In genomic region chr10:132249824-132250375, GRCh38 we compare ENCODE assay signal across 32 cellular contexts.
"Had no signal": no experiment of that assay in that cellular context is flagged by ENCODE, and none has a peak within 500 bp of the region (broad histone marks: within the 10 kb centered on the region; RNA-seq: fewer than 3 reads in every experiment).

No MANE protein-coding gene starts in this region.

- DNase-seq: activated CD4-positive, alpha-beta T cell treated with anti-CD3 and anti-CD28 coated beads for 36 hours; activated CD4-positive, alpha-beta T cell treated with anti-CD3 and anti-CD28 coated beads, Interleukin-2, amount 10 ng/mL, durations not matched to agents 7 days and 5 days; activated CD4-positive, alpha-beta T cell treated with anti-CD3 and anti-CD28 coated beads, Interleukin-2, amount 50 U/mL, for 48 hours; activated CD8-positive, alpha-beta T cell treated with anti-CD3 and anti-CD28 coated beads, Interleukin-2, amount 10 ng/mL, durations not matched to agents 7 days and 5 days; activated gamma-delta T cell; activated naive CD4-positive, alpha-beta T cell treated with Interleukin-2 at 50 U/mL for 16 hours; activated naive CD8-positive, alpha-beta T cell treated with anti-CD3 and anti-CD28 coated beads, Interleukin-2, amount 10 ng/mL, durations not matched to agents 7 days and 5 days; activated T-cell treated with anti-CD3 and anti-CD28 coated beads, Interleukin-2, amount 50 U/mL, for 24 hours; amygdala; NCI-H1048; NCI-H1436 treated with DMSO at 0.1 percent for 48 hours; NCI-H1694 treated with DMSO at 0.1 percent for 48 hours; NCI-H2029; NCI-H345; NCI-H526; NCI-H748 treated with DMSO at 0.1 percent for 48 hours; NK-92 treated with Interleukin-12 subunit alpha and Interleukin-12 subunit beta, amount 100 ng/mL, for 24 hours; PC-3; Peyer's patch; RPMI8226; SHP77 treated with DMSO at 0.1 percent for 48 hours; SK-N-SH had no signal

- H3K4me3 Mint-ChIP-seq: activated CD4-positive, alpha-beta T cell treated with anti-CD3 and anti-CD28 coated beads for 36 hours; activated CD4-positive, alpha-beta T cell treated with anti-CD3 and anti-CD28 coated beads, Interleukin-2, amount 10 ng/mL, durations not matched to agents 7 days and 5 days; activated CD8-positive, alpha-beta T cell treated with anti-CD3 and anti-CD28 coated beads, Interleukin-2, amount 10 ng/mL, durations not matched to agents 7 days and 5 days; activated naive CD4-positive, alpha-beta T cell treated with anti-CD3 and anti-CD28 coated beads, Interleukin-2, amount 50 U/mL, for 24 hours; activated naive CD8-positive, alpha-beta T cell treated with anti-CD3 and anti-CD28 coated beads, Interleukin-2, amount 10 ng/mL, durations not matched to agents 7 days and 5 days; activated T-cell treated with anti-CD3 and anti-CD28 coated beads, Interleukin-2, amount 50 U/mL, for 24 hours; central memory CD8-positive, alpha-beta T cell; T-helper 1 cell treated with Interleukin-12 subunit alpha and Interleukin-12 subunit beta and Interleukin-4 antibody, amounts not matched to agents 30 μg/mL and 1 μg/mL, for 36 hours; T-helper 2 cell treated with Interferon-gamma antibody and Interleukin-4, amounts not matched to agents 5 μg/mL and 100 μg/mL, for 36 hours had no signal

- H3K9me3 ChIP-seq: ascending aorta, Peyer's patch, SJSA1, SK-N-SH had no signal

- H3K4me1 ChIP-seq: ascending aorta, Peyer's patch, SJSA1 had no signal

- H3K4me2 ChIP-seq: SK-N-SH had no signal

- H3K4me1 Mint-ChIP-seq: activated naive CD4-positive, alpha-beta T cell treated with anti-CD3 and anti-CD28 coated beads, Interleukin-2, amount 50 U/mL, for 24 hours; activated naive CD8-positive, alpha-beta T cell treated with anti-CD3 and anti-CD28 coated beads, Interleukin-2, amount 10 ng/mL, durations not matched to agents 7 days and 5 days had no signal

- H3K4me3 ChIP-seq: ascending aorta, cardiac muscle cell, Peyer's patch, SJSA1 had no signal

- H3K9me3 Mint-ChIP-seq: activated CD4-positive, alpha-beta T cell treated with anti-CD3 and anti-CD28 coated beads, Interleukin-2, amount 10 ng/mL, durations not matched to agents 7 days and 5 days; activated naive CD4-positive, alpha-beta T cell treated with anti-CD3 and anti-CD28 coated beads, Interleukin-2, amount 50 U/mL, for 24 hours; activated naive CD8-positive, alpha-beta T cell treated with anti-CD3 and anti-CD28 coated beads, Interleukin-2, amount 10 ng/mL, durations not matched to agents 7 days and 5 days; activated T-cell treated with anti-CD3 and anti-CD28 coated beads, Interleukin-2, amount 50 U/mL, for 24 hours; activated T-helper 2 cell treated with anti-CD3 and anti-CD28 coated beads, Interferon-gamma antibody, Interleukin-2, Interleukin-4, amounts not matched to agents 10 μg/mL and 5 μg/mL and 100 μg/mL, durations not matched to agents 14 hours and 24 hours and 36 hours; central memory CD8-positive, alpha-beta T cell; T-helper 1 cell treated with Interleukin-12 subunit alpha and Interleukin-12 subunit beta and Interleukin-4 antibody, amounts not matched to agents 30 μg/mL and 1 μg/mL, for 36 hours; T-helper 2 cell treated with Interferon-gamma antibody and Interleukin-4, amounts not matched to agents 5 μg/mL and 100 μg/mL, for 36 hours; WTC11 had no signal

- H3K36me3 Mint-ChIP-seq: activated naive CD4-positive, alpha-beta T cell treated with anti-CD3 and anti-CD28 coated beads, Interleukin-2, amount 50 U/mL, for 24 hours; activated naive CD8-positive, alpha-beta T cell treated with anti-CD3 and anti-CD28 coated beads, Interleukin-2, amount 10 ng/mL, durations not matched to agents 7 days and 5 days; WTC11 had no signal

- H3K9ac ChIP-seq: SK-N-SH had no signal

- H3K27me3 ChIP-seq: ascending aorta, cardiac muscle cell, Peyer's patch, SJSA1 had no signal

- ATAC-seq: activated CD4-positive, CD25-positive, alpha-beta regulatory T cell treated with anti-CD3 and anti-CD28 coated beads, Interleukin-2, amount 50 U/mL, for 24 hours had no signal

- H3K36me3 ChIP-seq: ascending aorta, cardiac muscle cell, Peyer's patch, SJSA1 had no signal

- H3K27ac Mint-ChIP-seq: activated CD4-positive, alpha-beta T cell treated with anti-CD3 and anti-CD28 coated beads for 36 hours; activated CD4-positive, alpha-beta T cell treated with anti-CD3 and anti-CD28 coated beads, Interleukin-2, amount 10 ng/mL, durations not matched to agents 7 days and 5 days; activated CD8-positive, alpha-beta T cell treated with anti-CD3 and anti-CD28 coated beads, Interleukin-2, amount 10 ng/mL, durations not matched to agents 7 days and 5 days; activated naive CD4-positive, alpha-beta T cell treated with anti-CD3 and anti-CD28 coated beads, Interleukin-2, amount 50 U/mL, for 24 hours; activated naive CD8-positive, alpha-beta T cell treated with anti-CD3 and anti-CD28 coated beads, Interleukin-2, amount 10 ng/mL, durations not matched to agents 7 days and 5 days; activated T-cell treated with anti-CD3 and anti-CD28 coated beads, Interleukin-2, amount 50 U/mL, for 24 hours; activated T-helper 2 cell treated with anti-CD3 and anti-CD28 coated beads, Interferon-gamma antibody, Interleukin-2, Interleukin-4, amounts not matched to agents 10 μg/mL and 5 μg/mL and 100 μg/mL, durations not matched to agents 14 hours and 24 hours and 36 hours; T-helper 1 cell treated with Interleukin-12 subunit alpha and Interleukin-12 subunit beta and Interleukin-4 antibody, amounts not matched to agents 30 μg/mL and 1 μg/mL, for 36 hours; T-helper 2 cell treated with Interferon-gamma antibody and Interleukin-4, amounts not matched to agents 5 μg/mL and 100 μg/mL, for 36 hours; WTC11 had no signal

- H3K27ac ChIP-seq: ascending aorta, cardiac muscle cell, Peyer's patch, SJSA1 had no signal

- H3K27me3 Mint-ChIP-seq: activated CD4-positive, alpha-beta T cell treated with anti-CD3 and anti-CD28 coated beads for 36 hours; activated CD4-positive, alpha-beta T cell treated with anti-CD3 and anti-CD28 coated beads, Interleukin-2, amount 10 ng/mL, durations not matched to agents 7 days and 5 days; activated naive CD4-positive, alpha-beta T cell treated with anti-CD3 and anti-CD28 coated beads, Interleukin-2, amount 50 U/mL, for 24 hours; activated naive CD8-positive, alpha-beta T cell treated with anti-CD3 and anti-CD28 coated beads, Interleukin-2, amount 10 ng/mL, durations not matched to agents 7 days and 5 days; activated T-cell treated with anti-CD3 and anti-CD28 coated beads, Interleukin-2, amount 50 U/mL, for 24 hours; central memory CD8-positive, alpha-beta T cell had no signal
